25 cellular contexts compared by ENCODE assay signal in genomic region chr6:400815-401214, GRCh38. TPM values are rescaled to one million over a fixed set of nuclear protein-coding genes. Genes with fewer than 3 reads are reported as not detected.
DNase-seq lines count a peak whose midpoint lies in the region; ATAC-seq and TF ChIP-seq lines count a peak whose summit lies in the region.
"Had no signal": no experiment of that assay in that cellular context is flagged by ENCODE, and none has a peak within 500 bp of the region (broad histone marks: within the 10 kb centered on the region; RNA-seq: fewer than 3 reads in every experiment).

No MANE protein-coding gene starts in this region.

- peaks cover 63% of the 10 kb centered on the region for H4K20me1 ChIP-seq in KMS-11 (ENCODE audit: insufficient read depth)

- peak overlapping the region; percentile 94 for H3K27ac Mint-ChIP-seq in activated naive CD4-positive, alpha-beta T cell treated with anti-CD3 and anti-CD28 coated beads for 36 hours
- H3K27ac Mint-ChIP-seq in activated T-helper 2 cell treated with anti-CD3 and anti-CD28 coated beads, Interferon-gamma antibody, Interleukin-2, Interleukin-4, amounts not matched to agents 10 μg/mL and 5 μg/mL and 100 μg/mL, durations not matched to agents 14 hours and 24 hours and 36 hours = peak overlapping the region; percentile 93
- H3K27ac Mint-ChIP-seq in stimulated activated memory B cell treated with anti-CD40 and anti-IgM and Interleukin-4, amounts not matched to agents 10 μg/mL and 1 μg/mL and 100 μg/mL, for 72 hours = peak overlapping the region; percentile 90
- H3K27ac Mint-ChIP-seq: dendritic cell treated with granulocyte-macrophage colony-stimulating factor and Interleukin-4, amounts not matched to agents 40 ng/mL and 50 ng/mL, for 4 days had no signal

- H3K4me1 Mint-ChIP-seq in activated naive CD4-positive, alpha-beta T cell treated with anti-CD3 and anti-CD28 coated beads for 36 hours (ENCODE audit: low read depth) = peaks cover 92% of the 10 kb centered on the region
- H3K4me1 Mint-ChIP-seq in activated T-helper 2 cell treated with anti-CD3 and anti-CD28 coated beads, Interferon-gamma antibody, Interleukin-2, Interleukin-4, amounts not matched to agents 10 μg/mL and 5 μg/mL and 100 μg/mL, durations not matched to agents 14 hours and 24 hours and 36 hours (ENCODE audit: low read depth) = peaks cover 87% of the 10 kb centered on the region
- peaks cover 88% of the 10 kb centered on the region for H3K4me1 Mint-ChIP-seq in stimulated activated memory B cell treated with anti-CD40 and anti-IgM and Interleukin-4, amounts not matched to agents 10 μg/mL and 1 μg/mL and 100 μg/mL, for 72 hours

- peak overlapping the region; percentile 73 for H3K4me3 Mint-ChIP-seq in activated naive CD4-positive, alpha-beta T cell treated with anti-CD3 and anti-CD28 coated beads for 36 hours
- H3K4me3 Mint-ChIP-seq in activated T-helper 2 cell treated with anti-CD3 and anti-CD28 coated beads, Interferon-gamma antibody, Interleukin-2, Interleukin-4, amounts not matched to agents 10 μg/mL and 5 μg/mL and 100 μg/mL, durations not matched to agents 14 hours and 24 hours and 36 hours (ENCODE audit: low read depth) = peak overlapping the region; percentile 76
- peak overlapping the region; percentile 69 for H3K4me3 Mint-ChIP-seq in stimulated activated memory B cell treated with anti-CD40 and anti-IgM and Interleukin-4, amounts not matched to agents 10 μg/mL and 1 μg/mL and 100 μg/mL, for 72 hours
- H3K4me3 Mint-ChIP-seq: central memory CD8-positive, alpha-beta T cell; dendritic cell treated with granulocyte-macrophage colony-stimulating factor and Interleukin-4, amounts not matched to agents 40 ng/mL and 50 ng/mL, for 4 days had no signal

- intact Hi-C loops in activated naive CD4-positive, alpha-beta T cell treated with anti-CD3 and anti-CD28 coated beads for 36 hours (cut with micrococcal nuclease) = no loop called here
- intact Hi-C loops in activated T-helper 2 cell treated with anti-CD3 and anti-CD28 coated beads, Interferon-gamma antibody, Interleukin-2, Interleukin-4, amounts not matched to agents 10 μg/mL and 5 μg/mL and 100 μg/mL, durations not matched to agents 14 hours and 24 hours and 36 hours (cut with micrococcal nuclease) = loop anchor here (5.0 kb wide), 2 partner anchors 46 to 311 kb away; no protein-coding TSS in a partner anchor

- CTCF ChIA-PET in activated naive CD4-positive, alpha-beta T cell treated with anti-CD3 and anti-CD28 coated beads for 36 hours (lab: Charles Lee) = no interaction called here

- ATAC-seq in stimulated activated memory B cell treated with anti-CD40 and anti-IgM and Interleukin-4, amounts not matched to agents 10 μg/mL and 1 μg/mL and 100 μg/mL, for 72 hours = no peak
- ATAC-seq: foreskin keratinocyte, HCT116, pancreas had no signal

- no peak for TF ChIP-seq CTCF in KMS-11 (conservative IDR thresholded peaks at IDR 0.05; ENCODE audit: low read depth, low read length)

- no peak for DNase-seq in activated naive CD4-positive, alpha-beta T cell treated with anti-CD3 and anti-CD28 coated beads for 36 hours
- no peak for DNase-seq in activated naive CD4-positive, alpha-beta T cell treated with anti-CD3 and anti-CD28 coated beads, Interleukin-2, amount 50 U/mL, for 16 hours
- no peak for DNase-seq in activated T-helper 2 cell treated with anti-CD3 and anti-CD28 coated beads, Interferon-gamma antibody, Interleukin-2, Interleukin-4, amounts not matched to agents 10 μg/mL and 5 μg/mL and 100 μg/mL, durations not matched to agents 14 hours and 24 hours and 36 hours (ENCODE audit: low spot score)
- no peak for DNase-seq in glomerular visceral epithelial cell (ENCODE audit: extremely low spot score)
- DNase-seq in NCI-H1436 (lab: John Stamatoyannopoulos, UW) = no peak
- DNase-seq: CD4-positive, alpha-beta T cell; foreskin keratinocyte; Karpas-422; kidney glomerular epithelial cell; NCI-H446 treated with DMSO at 0.1 percent for 48 hours; NCI-H82; pancreas; RPMI8226; stimulated activated CD4-positive, alpha-beta T cell treated with anti-CD3 and anti-CD28 coated beads, Interleukin-1b, Interleukin-23, amount 100 ng/mL, for 48 hours; T-helper 1 cell; upper lobe of right lung had no signal

- peaks cover 3% of the 10 kb centered on the region; the same call in 1 of the 2 replicates for H3K27me3 ChIP-seq in KMS-11 (ENCODE audit: insufficient read depth, low read depth)

- peak overlapping the region; percentile 88; the same call in 1 of the 2 replicates for H3K27ac ChIP-seq in KMS-11
- H3K27ac ChIP-seq: esophagus muscularis mucosa, foreskin keratinocyte, pancreas, SJSA1, upper lobe of right lung had no signal

- no peaks in the 10 kb centered on the region for H3K9me3 Mint-ChIP-seq in activated naive CD4-positive, alpha-beta T cell treated with anti-CD3 and anti-CD28 coated beads for 36 hours
- no peaks in the 10 kb centered on the region for H3K9me3 Mint-ChIP-seq in activated T-helper 2 cell treated with anti-CD3 and anti-CD28 coated beads, Interferon-gamma antibody, Interleukin-2, Interleukin-4, amounts not matched to agents 10 μg/mL and 5 μg/mL and 100 μg/mL, durations not matched to agents 14 hours and 24 hours and 36 hours
- no peaks in the 10 kb centered on the region for H3K9me3 Mint-ChIP-seq in stimulated activated memory B cell treated with anti-CD40 and anti-IgM and Interleukin-4, amounts not matched to agents 10 μg/mL and 1 μg/mL and 100 μg/mL, for 72 hours
- H3K9me3 Mint-ChIP-seq: CD4-positive, alpha-beta T cell; central memory CD8-positive, alpha-beta T cell; dendritic cell treated with granulocyte-macrophage colony-stimulating factor and Interleukin-4, amounts not matched to agents 40 ng/mL and 50 ng/mL, for 4 days had no signal

- H3K4me3 ChIP-seq in KMS-11 (IDR thresholded peaks at IDR 0.05; ENCODE audit: insufficient read depth, low read depth, low read length) = no peak overlapping the region
- H3K4me3 ChIP-seq: esophagus muscularis mucosa, lung, pancreas, SJSA1, smooth muscle cell, upper lobe of right lung had no signal

- H2AFZ ChIP-seq in KMS-11 (ENCODE audit: low read depth) = no peak overlapping the region

- H3K4me1 ChIP-seq in KMS-11 (ENCODE audit: low read depth, poor library complexity, severe bottlenecking) = peaks cover 85% of the 10 kb centered on the region
- H3K4me1 ChIP-seq: esophagus muscularis mucosa, foreskin keratinocyte, pancreas, SJSA1, upper lobe of right lung had no signal

- H3K79me2 ChIP-seq in KMS-11 (ENCODE audit: insufficient read depth, low read depth) = peaks cover 100% of the 10 kb centered on the region

- H3K27me3 Mint-ChIP-seq in activated naive CD4-positive, alpha-beta T cell treated with anti-CD3 and anti-CD28 coated beads for 36 hours (ENCODE audit: low read depth) = no peaks in the 10 kb centered on the region
- no peaks in the 10 kb centered on the region for H3K27me3 Mint-ChIP-seq in activated T-helper 2 cell treated with anti-CD3 and anti-CD28 coated beads, Interferon-gamma antibody, Interleukin-2, Interleukin-4, amounts not matched to agents 10 μg/mL and 5 μg/mL and 100 μg/mL, durations not matched to agents 14 hours and 24 hours and 36 hours (ENCODE audit: low read depth)
- H3K27me3 Mint-ChIP-seq in stimulated activated memory B cell treated with anti-CD40 and anti-IgM and Interleukin-4, amounts not matched to agents 10 μg/mL and 1 μg/mL and 100 μg/mL, for 72 hours = no peaks in the 10 kb centered on the region
- H3K27me3 Mint-ChIP-seq: CD4-positive, alpha-beta T cell; central memory CD8-positive, alpha-beta T cell had no signal

- H3K4me2 ChIP-seq in KMS-11 = 0 out of 2 replicates have a peak overlapping the region, but pooled peaks have one; percentile 24
- H3K4me2 ChIP-seq: smooth muscle cell had no signal

- H3K9ac ChIP-seq in KMS-11 = no peak overlapping the region

- H3K36me3 ChIP-seq in KMS-11 (ENCODE audit: insufficient read depth) = peaks cover 58% of the 10 kb centered on the region; the same call in 1 of the 2 replicates
- H3K36me3 ChIP-seq: esophagus muscularis mucosa, pancreas, SJSA1, upper lobe of right lung had no signal

- peaks cover 92% of the 10 kb centered on the region for H3K36me3 Mint-ChIP-seq in activated naive CD4-positive, alpha-beta T cell treated with anti-CD3 and anti-CD28 coated beads for 36 hours (ENCODE audit: low read depth)
- peaks cover 95% of the 10 kb centered on the region for H3K36me3 Mint-ChIP-seq in activated T-helper 2 cell treated with anti-CD3 and anti-CD28 coated beads, Interferon-gamma antibody, Interleukin-2, Interleukin-4, amounts not matched to agents 10 μg/mL and 5 μg/mL and 100 μg/mL, durations not matched to agents 14 hours and 24 hours and 36 hours (ENCODE audit: low read depth)
- peaks cover 92% of the 10 kb centered on the region for H3K36me3 Mint-ChIP-seq in stimulated activated memory B cell treated with anti-CD40 and anti-IgM and Interleukin-4, amounts not matched to agents 10 μg/mL and 1 μg/mL and 100 μg/mL, for 72 hours

RNA-seq across cellular contexts. Expression of gene IRF4, which starts 9.3 kb away (rescaled TPM):
- total RNA-seq in activated naive CD4-positive, alpha-beta T cell treated with anti-CD3 and anti-CD28 coated beads for 36 hours = 100 to 1,000 TPM; 500 to 504 TPM
- 1,053 and 1,062 TPM in 2 replicates for total RNA-seq in activated T-helper 2 cell treated with anti-CD3 and anti-CD28 coated beads, Interferon-gamma antibody, Interleukin-2, Interleukin-4, amounts not matched to agents 10 μg/mL and 5 μg/mL and 100 μg/mL, durations not matched to agents 14 hours and 24 hours and 36 hours
- total RNA-seq: foreskin keratinocyte had no signal
